In the genomic region with DNA sequence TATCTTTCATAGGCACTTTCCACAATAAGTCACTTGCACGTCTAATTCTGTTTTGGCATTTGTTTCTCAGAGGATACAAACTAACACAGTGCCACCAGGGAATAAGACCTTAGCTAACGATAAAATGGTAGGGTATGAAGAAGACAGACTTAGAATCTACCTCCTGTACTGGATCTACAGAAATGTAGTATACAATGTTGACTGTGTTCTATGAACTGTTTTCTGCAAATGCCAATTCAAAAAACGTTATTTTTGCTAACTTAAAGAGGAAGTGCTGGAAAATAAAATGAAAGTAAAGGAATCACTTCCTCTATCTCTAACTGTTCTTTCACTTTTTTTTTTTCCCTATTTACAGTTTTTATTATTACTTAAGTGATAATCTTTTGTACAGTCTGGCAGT, we compare ENCODE assay signal across 13 cellular contexts. TPM values are rescaled to one million over a fixed set of nuclear protein-coding genes. Genes with fewer than 3 reads are reported as not detected.
DNase-seq lines count a peak whose midpoint lies in the region; ATAC-seq and TF ChIP-seq lines count a peak whose summit lies in the region.
"Had no signal": no experiment of that assay in that cellular context is flagged by ENCODE, and none has a peak within 500 bp of the region (broad histone marks: within the 10 kb centered on the region; RNA-seq: fewer than 3 reads in every experiment).

No MANE protein-coding gene starts in this region.

- H3F3A ChIP-seq in OCI-LY1 (ENCODE audit: insufficient read depth, low read length), result no peaks in the 10 kb centered on the region

- H3K27ac Mint-ChIP-seq in CD14-positive monocyte, result peak overlapping the region; percentile 90 to 97 (median 94)

- peak; percentile 55 for ATAC-seq in GM21529 (IDR thresholded peaks at IDR 0.05; ENCODE audit: unreplicated experiment)

- H3K4me3 Mint-ChIP-seq in CD14-positive monocyte, result peak overlapping the region; percentile 41 to 88
- H3K4me3 Mint-ChIP-seq: neural crest cell had no signal

- H3K4me1 Mint-ChIP-seq in CD14-positive monocyte, result peaks cover 56% of the 10 kb centered on the region
- H3K4me1 Mint-ChIP-seq: neural crest cell had no signal

- H3K4me3 ChIP-seq in OCI-LY1 (ENCODE audit: low read depth, low read length, poor library complexity, severe bottlenecking), result peak overlapping the region; percentile 29
- no peak overlapping the region for H3K4me3 ChIP-seq in coronary artery

- no peaks in the 10 kb centered on the region for H3K9me3 ChIP-seq in OCI-LY1 (ENCODE audit: low read length)
- H3K9me3 ChIP-seq: SK-N-SH had no signal

- no peaks in the 10 kb centered on the region for H3K9me2 ChIP-seq in OCI-LY1 (ENCODE audit: low read depth, low read length)
- H3K9me2 ChIP-seq: SK-N-SH had no signal

- peaks cover 0 to 2% (median 0%) of the 10 kb centered on the region in 7 donors for H3K9me3 Mint-ChIP-seq in CD14-positive monocyte

- H3K9ac ChIP-seq in OCI-LY1 (ENCODE audit: low read length), result 0 out of 2 replicates have a peak overlapping the region, but pooled peaks have one; percentile 29
- H3K9ac ChIP-seq: SK-N-SH had no signal

- H3K27ac ChIP-seq in OCI-LY1 (ENCODE audit: low read depth, low read length, poor library complexity, severe bottlenecking) (peak overlapping the region; percentile 65), layer of hippocampus (ENCODE audit: low read depth, low read length) (peak overlapping the region; percentile 12), coronary artery (peak overlapping the region in 1 of 2 donors; percentile 26)
- H3K27ac ChIP-seq: C4-2B, epithelial cell of prostate had no signal

- no peak for TF ChIP-seq CTCF in CD14-positive monocyte (IDR thresholded peaks at IDR 0.05)
- TF ChIP-seq CTCF in OCI-LY1 (IDR thresholded peaks at IDR 0.05; ENCODE audit: low read length), result no peak
- no peak for TF ChIP-seq CTCF in coronary artery (IDR thresholded peaks at IDR 0.05)

- peaks cover 20% of the 10 kb centered on the region for H3K4me1 ChIP-seq in OCI-LY1 (ENCODE audit: insufficient read depth, low read length, severe bottlenecking)

- peak overlapping the region; percentile 61 for H3K4me2 ChIP-seq in OCI-LY1 (ENCODE audit: low read length)
- H3K4me2 ChIP-seq: SK-N-SH had no signal

- peak overlapping the region; percentile 87 for H2AFZ ChIP-seq in OCI-LY1 (ENCODE audit: low read length)

- no peaks in the 10 kb centered on the region for H3K36me3 ChIP-seq in OCI-LY1 (ENCODE audit: insufficient read depth, low read length)

- H3K79me2 ChIP-seq in OCI-LY1 (ENCODE audit: insufficient read depth, low read length), result no peaks in the 10 kb centered on the region

- intact Hi-C loops in CD14-positive monocyte (cut with micrococcal nuclease), result no loop called here

- DNase-seq in CD14-positive monocyte (ENCODE audit: low spot score) (no peak), coronary artery (ENCODE audit: low spot score) (no peak), NCI-H510A treated with DMSO at 0.1 percent for 48 hours (lab: John Stamatoyannopoulos, UW) (no peak), NCI-H2196 (lab: John Stamatoyannopoulos, UW; ENCODE audit: unreplicated experiment) (no peak), SK-N-DZ (ENCODE audit: low spot score) (no peak)
- DNase-seq: IMR-90, SK-N-SH had no signal

- H3K27me3 ChIP-seq in OCI-LY1 (ENCODE audit: insufficient read depth, low read length), result no peaks in the 10 kb centered on the region
- no peaks in the 10 kb centered on the region for H3K27me3 ChIP-seq in layer of hippocampus (ENCODE audit: control insufficient read depth, insufficient read depth, low read length)

- H4K20me1 ChIP-seq in OCI-LY1 (ENCODE audit: insufficient read depth, low read length), result no peaks in the 10 kb centered on the region

- peaks cover 0 to 4% of the 10 kb centered on the region in 2 donors for H3K36me3 Mint-ChIP-seq in CD14-positive monocyte

- H3K27me3 Mint-ChIP-seq in CD14-positive monocyte (ENCODE audit: low read depth in 3 of 3), result no peaks in the 10 kb centered on the region

RNA-seq across cellular contexts. Expression of a gene that starts 17.8 kb away (rescaled TPM):
- polyA plus RNA-seq in CD14-positive monocyte, result 1 to 10 TPM; 5.2 to 6.0 TPM
- 14.5 and 14.8 TPM in 2 replicates for polyA plus RNA-seq in SK-N-DZ (2014; cell fraction: cytosol; rRNA removed)
- polyA plus RNA-seq in SK-N-DZ (2014; cell fraction: nucleus; rRNA removed), result 14.0 and 21.7 TPM in 2 replicates
